ENCODE assay signal across 1 cellular context in genomic region chr6:127421164-127421563, GRCh38. TPM values are rescaled to one million over a fixed set of nuclear protein-coding genes. Genes with fewer than 3 reads are reported as not detected.
"Had no signal": no experiment of that assay in that cellular context is flagged by ENCODE, and none has a peak within 500 bp of the region (broad histone marks: within the 10 kb centered on the region; RNA-seq: fewer than 3 reads in every experiment).

No MANE protein-coding gene starts in this region.

RNA-seq across cellular contexts. Expression of gene KIAA0408, which starts 38.0 kb away (rescaled TPM):
- total RNA-seq: foreskin keratinocyte had no signal
- polyA plus RNA-seq: foreskin keratinocyte had no signal
